35 cellular contexts compared by ENCODE assay signal in genomic region chr2:222120933-222121332, GRCh38.
"Had no signal": no experiment of that assay in that cellular context is flagged by ENCODE, and none has a peak within 500 bp of the region (broad histone marks: within the 10 kb centered on the region; RNA-seq: fewer than 3 reads in every experiment).

No MANE protein-coding gene starts in this region.

- DNase-seq: Karpas-422, Kasumi-1, MG63, MM.1S, MV-4-11, NCI-H1048, NCI-H1092, NCI-H1092 treated with DMSO at 0.1 percent for 48 hours, NCI-H1105, NCI-H1105 treated with DMSO at 0.1 percent for 48 hours, NCI-H1417, NCI-H1417 treated with DMSO at 0.1 percent for 48 hours, NCI-H1436, NCI-H1436 treated with DMSO at 0.1 percent for 48 hours, NCI-H146, NCI-H1694, NCI-H1694 treated with DMSO at 0.1 percent for 48 hours, NCI-H187, NCI-H187 treated with DMSO at 0.1 percent for 48 hours, NCI-H1930, NCI-H2029, NCI-H2081, NCI-H2081 treated with DMSO at 0.1 percent for 48 hours, NCI-H2107, NCI-H2171, NCI-H2171 treated with DMSO at 0.1 percent for 48 hours, NCI-H2227 treated with DMSO at 0.1 percent for 48 hours, NCI-H226, NCI-H345, NCI-H446, NCI-H446 treated with DMSO at 0.1 percent for 48 hours, NCI-H510A, NCI-H510A treated with DMSO at 0.1 percent for 48 hours, NCI-H524 had no signal

- H3K9ac ChIP-seq: KMS-11 had no signal

- H3K27ac ChIP-seq: KMS-11 had no signal

- H3K36me3 ChIP-seq: MG63 had no signal

- H3K4me3 ChIP-seq: MG63 had no signal

- H3K27me3 ChIP-seq: MG63 had no signal

- H3K9me3 ChIP-seq: MG63 had no signal
